ENCODE assay signal across 8 cellular contexts in genomic region chr12:74538491-74539258, GRCh38. TPM values are rescaled to one million over a fixed set of nuclear protein-coding genes. Genes with fewer than 3 reads are reported as not detected.
DNase-seq lines count a peak whose midpoint lies in the region; ATAC-seq and TF ChIP-seq lines count a peak whose summit lies in the region.

No MANE protein-coding gene starts in this region.

- in situ Hi-C loops in HAP-1 (cut with MboI; ENCODE audit: low sequenced_read_pairs): no loop called here

- intact Hi-C loops in MCF 10A (cut with micrococcal nuclease): loop anchor here (10.0 kb wide), 1 partner anchor 514 kb away; no protein-coding TSS in a partner anchor

- H3K27ac Mint-ChIP-seq in MCF 10A (ENCODE audit: low read depth, unreplicated experiment): peak overlapping the region; percentile 100
- H3K27ac Mint-ChIP-seq in stimulated activated naive CD8-positive, alpha-beta T cell treated with anti-CD3 and anti-CD28 coated beads, Interleukin-15, Interleukin-2, amounts not matched to agents 100 ng/mL and 50 ng/mL, for 24 hours: peak overlapping the region; percentile 98

- H3K4me1 Mint-ChIP-seq in MCF 10A (ENCODE audit: insufficient read depth, unreplicated experiment): peaks cover 34% of the 10 kb centered on the region
- H3K4me1 Mint-ChIP-seq in stimulated activated naive CD8-positive, alpha-beta T cell treated with anti-CD3 and anti-CD28 coated beads, Interleukin-15, Interleukin-2, amounts not matched to agents 100 ng/mL and 50 ng/mL, for 24 hours (ENCODE audit: low read depth): peaks cover 60% of the 10 kb centered on the region

- no peak for ATAC-seq in HG02763 (IDR thresholded peaks at IDR 0.05; ENCODE audit: unreplicated experiment)

- CTCF ChIA-PET in MCF 10A (lab: Yijun Ruan, JAX): interaction anchor here (0.6 to 1.8 kb wide), 9 partner anchors 60 to 1278 kb away, joined by 3 to 7 read pairs (median 3); no protein-coding TSS in a partner anchor

- H3K36me3 ChIP-seq in HAP-1 (replicated peaks): peaks cover 13% of the 10 kb centered on the region

- H3K4me3 Mint-ChIP-seq in MCF 10A (ENCODE audit: unreplicated experiment): peak overlapping the region; percentile 97
- peak overlapping the region; percentile 97 for H3K4me3 Mint-ChIP-seq in stimulated activated naive CD8-positive, alpha-beta T cell treated with anti-CD3 and anti-CD28 coated beads, Interleukin-15, Interleukin-2, amounts not matched to agents 100 ng/mL and 50 ng/mL, for 24 hours

- H3K9me3 Mint-ChIP-seq in MCF 10A (ENCODE audit: unreplicated experiment): no peaks in the 10 kb centered on the region
- no peaks in the 10 kb centered on the region for H3K9me3 Mint-ChIP-seq in stimulated activated naive CD8-positive, alpha-beta T cell treated with anti-CD3 and anti-CD28 coated beads, Interleukin-15, Interleukin-2, amounts not matched to agents 100 ng/mL and 50 ng/mL, for 24 hours

- H3K36me3 Mint-ChIP-seq in MCF 10A (ENCODE audit: insufficient read depth, unreplicated experiment): peaks cover 50% of the 10 kb centered on the region
- H3K36me3 Mint-ChIP-seq in stimulated activated naive CD8-positive, alpha-beta T cell treated with anti-CD3 and anti-CD28 coated beads, Interleukin-15, Interleukin-2, amounts not matched to agents 100 ng/mL and 50 ng/mL, for 24 hours (ENCODE audit: low read depth): peaks cover 60% of the 10 kb centered on the region

- H3K27me3 ChIP-seq in HAP-1 (ENCODE audit: low read depth): no peaks in the 10 kb centered on the region

- BruUV-seq in MCF 10A (replicated peaks; lab: Mats Ljungman, UMichigan): no TSS peak

- no peaks in the 10 kb centered on the region for H3K9me3 ChIP-seq in HAP-1

- H3K4me1 ChIP-seq in HAP-1: peaks cover 9% of the 10 kb centered on the region

- peak in 1 of 2 experiments; percentile 11 for DNase-seq in HAP-1 (ENCODE audit: low spot score in 2 of 2)
- peak; percentile 63 for DNase-seq in RPMI8226
- DNase-seq in MCF 10A (ENCODE audit: unreplicated experiment): peak; percentile 22
- DNase-seq in left kidney (ENCODE audit: low read depth, low spot score): peak; percentile 57
- no peak for DNase-seq in kidney glomerular epithelial cell (lab: John Stamatoyannopoulos, UW)

- H3K4me3 ChIP-seq in GM08714 (ENCODE audit: low read length) (peak overlapping the region; percentile 96), HAP-1 (peak overlapping the region; percentile 68)

- no peaks in the 10 kb centered on the region for H3K27me3 Mint-ChIP-seq in MCF 10A (ENCODE audit: insufficient read depth, unreplicated experiment)
- no peaks in the 10 kb centered on the region for H3K27me3 Mint-ChIP-seq in stimulated activated naive CD8-positive, alpha-beta T cell treated with anti-CD3 and anti-CD28 coated beads, Interleukin-15, Interleukin-2, amounts not matched to agents 100 ng/mL and 50 ng/mL, for 24 hours

- TF ChIP-seq CTCF in MCF 10A (IDR thresholded peaks at IDR 0.05; ENCODE audit: unreplicated experiment): no peak

- POLR2A ChIA-PET in MCF 10A (lab: Yijun Ruan, JAX): interaction anchor here (0.7 to 2.7 kb wide), 9 partner anchors 11 to 575 kb away, joined by 3 to 11 read pairs (median 3); no protein-coding TSS in a partner anchor

RNA-seq across cellular contexts. Expression of gene ATXN7L3B, which starts 1.0 kb away (rescaled TPM):
- total RNA-seq in MCF 10A (2022): 21.1 and 28.2 TPM in 2 replicates
